In the genomic region with DNA sequence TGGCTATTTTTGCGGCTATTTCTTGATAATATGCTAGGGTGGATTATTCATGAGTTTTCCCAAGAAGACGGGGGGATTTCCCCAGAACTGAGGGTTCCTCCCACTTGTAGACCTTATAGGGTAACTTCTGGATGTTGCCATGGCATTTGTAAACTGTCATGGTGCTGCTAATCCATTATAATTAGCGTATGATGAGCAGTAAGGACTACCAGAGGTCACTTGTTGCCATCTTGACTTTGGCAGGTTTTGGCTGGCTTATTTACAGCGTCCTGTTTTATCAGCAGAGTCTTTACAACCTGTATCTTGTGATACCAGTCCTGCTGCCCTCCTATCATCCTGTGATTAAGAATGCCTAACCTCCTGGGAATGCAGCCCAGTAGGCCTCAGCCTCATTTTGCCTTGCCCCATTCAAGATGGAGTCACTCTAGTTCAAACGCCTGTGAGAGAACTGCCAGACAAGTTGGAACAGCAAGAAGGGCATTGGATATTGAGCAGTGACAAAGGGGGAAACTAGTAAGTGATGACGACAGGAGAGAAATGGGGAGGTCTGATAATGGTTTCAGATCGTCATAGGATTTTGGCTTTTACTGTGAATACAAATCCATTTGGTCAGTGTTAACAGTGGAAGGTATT, we compare ENCODE assay signal across 1 cellular context.
TF ChIP-seq lines count a peak whose summit lies in the region.

No MANE protein-coding gene starts in this region.

TF ChIP-seq in HepG2, 621 proteins besides CTCF, POLR2A, EP300 and RAD21:
- TF ChIP-seq ZNF7 (CRISPR knock-in tag; IDR thresholded peaks at IDR 0.05) (no peak), PCBP2 (optimal IDR thresholded peaks at IDR 0.05; ENCODE audit: low read depth, low read length, poor library complexity, severe bottlenecking) (no peak), ZNF446 (CRISPR knock-in tag; IDR thresholded peaks at IDR 0.05) (no peak), ZFY (CRISPR knock-in tag; IDR thresholded peaks at IDR 0.05) (no peak)
